ENCODE assay signal across 7 cellular contexts in the genomic region with DNA sequence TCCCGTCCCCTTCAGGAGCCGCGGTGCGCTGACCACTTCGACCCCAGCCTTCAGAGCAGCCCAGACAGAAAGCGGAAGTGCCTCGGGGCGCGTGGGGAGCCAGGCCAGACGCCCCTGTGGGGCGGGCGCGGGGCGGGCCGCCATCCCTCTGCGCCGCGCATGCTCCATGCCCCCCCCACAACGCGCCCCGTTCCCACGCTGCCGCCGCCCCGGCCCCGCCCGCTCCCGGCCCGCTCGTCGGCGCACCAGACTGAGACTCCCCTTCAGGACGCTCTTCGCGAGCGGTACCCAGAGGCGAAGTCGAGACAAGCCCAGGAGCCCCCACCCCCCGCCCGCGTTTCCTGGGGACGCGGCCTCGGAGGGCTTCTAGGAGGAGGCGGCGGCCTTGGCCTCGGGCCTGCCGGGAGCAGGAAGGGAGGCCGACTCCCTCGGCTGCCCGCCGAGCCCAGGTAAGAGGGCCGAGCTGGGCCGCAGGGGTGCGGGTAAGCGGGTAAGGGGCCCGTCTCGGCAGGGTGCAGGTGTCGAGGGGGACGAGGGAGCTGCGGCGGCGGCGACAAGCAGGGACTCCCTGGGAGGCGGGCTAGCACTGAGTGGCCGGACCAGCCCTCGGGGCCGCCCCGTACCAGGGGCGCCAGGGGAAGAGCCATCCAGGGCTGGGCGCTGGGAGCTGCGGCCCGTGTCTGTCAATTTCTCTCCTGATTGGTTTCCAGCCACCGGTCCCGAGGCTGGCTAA. TPM values are rescaled to one million over a fixed set of nuclear protein-coding genes. Genes with fewer than 3 reads are reported as not detected.
A peak's percentile ranks its signal among the peaks of the same experiment; 100 is the strongest.
DNase-seq lines count a peak whose midpoint lies in the region; ATAC-seq and TF ChIP-seq lines count a peak whose summit lies in the region.

A gene with protein sequence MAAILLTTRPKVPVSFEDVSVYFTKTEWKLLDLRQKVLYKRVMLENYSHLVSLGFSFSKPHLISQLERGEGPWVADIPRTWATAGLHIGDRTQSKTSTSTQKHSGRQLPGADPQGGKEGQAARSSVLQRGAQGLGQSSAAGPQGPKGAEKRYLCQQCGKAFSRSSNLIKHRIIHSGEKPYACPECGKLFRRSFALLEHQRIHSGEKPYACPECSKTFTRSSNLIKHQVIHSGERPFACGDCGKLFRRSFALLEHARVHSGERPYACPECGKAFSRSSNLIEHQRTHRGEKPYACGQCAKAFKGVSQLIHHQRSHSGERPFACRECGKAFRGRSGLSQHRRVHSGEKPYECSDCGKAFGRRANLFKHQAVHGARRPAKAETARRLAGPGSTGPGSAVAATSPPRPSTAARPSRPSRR (plus strand): TSS at position 218 of the 733 bp plus-strand sequence. CDS start 6,851 bp downstream, outside the sequence.

- no peaks in the 10 kb centered on the region for H3K36me3 ChIP-seq in prostate gland

- peak within 1 kb of the TSS; percentile 58 for H3K4me3 ChIP-seq in fibroblast of villous mesenchyme (ENCODE audit: low read depth, low read length)
- H3K4me3 ChIP-seq in prostate gland: peak within 1 kb of the TSS; percentile 25 to 32

- no peaks in the 10 kb centered on the region for H3K27me3 ChIP-seq in prostate gland (replicated peaks; ENCODE audit: insufficient read depth)

- H3K9me3 ChIP-seq in prostate gland: no peaks in the 10 kb centered on the region

- ATAC-seq in GM19035 (IDR thresholded peaks at IDR 0.05; ENCODE audit: unreplicated experiment): peak; percentile 81
- ATAC-seq in HG03460 (IDR thresholded peaks at IDR 0.05; ENCODE audit: unreplicated experiment): peak; percentile 58
- ATAC-seq in GM21529 (IDR thresholded peaks at IDR 0.05; ENCODE audit: unreplicated experiment): no peak

- intact Hi-C loops in prostate gland (cut with DNase I): no loop called here

- H3K27ac ChIP-seq in prostate gland: no peak within 1 kb of the TSS

- WGBS in prostate gland: 0% methylated on average over 8 of the region's 75 CpGs

- H3K4me1 ChIP-seq in prostate gland (replicated peaks): no peaks in the 10 kb centered on the region

- DNase-seq in activated CD8-positive, alpha-beta memory T cell treated with anti-CD3 and anti-CD28 coated beads, Interleukin-2, amount 50 U/mL, for 48 hours: peak; percentile 57
- DNase-seq in fibroblast of villous mesenchyme (ENCODE audit: low read depth) (peak; percentile 12), prostate gland (ENCODE audit: low spot score) (no peak), COLO668 (lab: John Stamatoyannopoulos, UW; ENCODE audit: unreplicated experiment) (no peak)

- no peak for TF ChIP-seq POLR2A in prostate gland (IDR thresholded peaks at IDR 0.05)

- TF ChIP-seq CTCF in fibroblast of villous mesenchyme (IDR thresholded peaks at IDR 0.05; ENCODE audit: insufficient read depth, low read depth, low read length): no peak
- TF ChIP-seq CTCF in prostate gland (IDR thresholded peaks at IDR 0.05): no peak

RNA-seq across cellular contexts. Expression of the gene that starts here (rescaled TPM):
- total RNA-seq in fibroblast of villous mesenchyme: 0.32 and 0.43 TPM in 2 replicates
- 1 to 10 TPM in 1 of 2 donors, under 1 TPM in 1; 0.23 to 3.4 TPM for total RNA-seq in prostate gland

Comparison
In these comparisons a context has a peak if more than half of its experiments do, and no peak if none do; other contexts are left out.
1. Peak in DNase-seq and H3K4me3 ChIP-seq in fibroblast of villous mesenchyme; RNA of the gene not detected or under 1 TPM.